ENCODE assay signal across 13 cellular contexts in the genomic region with DNA sequence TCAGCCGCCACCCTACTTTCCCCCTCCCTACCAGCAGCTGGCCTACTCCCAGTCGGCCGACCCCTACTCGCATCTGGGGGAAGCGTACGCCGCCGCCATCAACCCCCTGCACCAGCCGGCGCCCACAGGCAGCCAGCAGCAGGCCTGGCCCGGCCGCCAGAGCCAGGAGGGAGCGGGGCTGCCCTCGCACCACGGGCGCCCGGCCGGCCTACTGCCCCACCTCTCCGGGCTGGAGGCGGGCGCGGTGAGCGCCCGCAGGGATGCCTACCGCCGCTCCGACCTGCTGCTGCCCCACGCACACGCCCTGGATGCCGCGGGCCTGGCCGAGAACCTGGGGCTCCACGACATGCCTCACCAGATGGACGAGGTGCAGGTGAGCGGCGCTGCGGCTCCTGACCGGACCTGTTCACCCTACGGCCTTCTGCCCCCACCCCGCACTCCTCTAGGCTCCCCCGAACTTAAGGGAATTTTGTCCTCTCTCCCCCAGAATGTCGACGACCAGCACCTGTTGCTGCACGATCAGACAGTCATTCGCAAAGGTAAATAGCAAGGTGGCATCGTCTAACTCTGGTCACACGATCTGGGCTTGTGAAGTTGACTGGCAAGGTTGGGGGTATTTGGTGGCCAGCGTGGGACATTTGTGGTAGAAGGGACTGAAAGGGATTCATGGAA. TPM values are rescaled to one million over a fixed set of nuclear protein-coding genes. Genes with fewer than 3 reads are reported as not detected.
DNase-seq lines count a peak whose midpoint lies in the region; ATAC-seq and TF ChIP-seq lines count a peak whose summit lies in the region.
"Had no signal": no experiment of that assay in that cellular context is flagged by ENCODE, and none has a peak within 500 bp of the region (broad histone marks: within the 10 kb centered on the region; RNA-seq: fewer than 3 reads in every experiment).

No MANE protein-coding gene starts in this region.

- H3K79me2 ChIP-seq in mammary epithelial cell (ENCODE audit: insufficient read depth, low read length) = peaks cover 70% of the 10 kb centered on the region

- dilution Hi-C loops in mammary epithelial cell (cut with HindIII; ENCODE audit: low sequenced_read_pairs) = no loop called here

- no peaks in the 10 kb centered on the region for H3K9me3 Mint-ChIP-seq in activated CD4-positive, alpha-beta T cell treated with anti-CD3 and anti-CD28 coated beads, Interleukin-2, amount 10 ng/mL, durations not matched to agents 24 days and 14 days
- no peaks in the 10 kb centered on the region for H3K9me3 Mint-ChIP-seq in type B pancreatic cell
- H3K9me3 Mint-ChIP-seq in activated naive CD4-positive, alpha-beta T cell treated with anti-CD3 and anti-CD28 coated beads for 36 hours = no peaks in the 10 kb centered on the region

- intact Hi-C loops in activated CD4-positive, alpha-beta T cell treated with anti-CD3 and anti-CD28 coated beads, Interleukin-2, amount 10 ng/mL, durations not matched to agents 24 days and 14 days (cut with micrococcal nuclease) = no loop called here
- intact Hi-C loops in mammary epithelial cell (cut with micrococcal nuclease) = loop anchor here (2.0 to 5.0 kb wide), 6 partner anchors 57 to 429 kb away; no protein-coding TSS in a partner anchor
- intact Hi-C loops in activated naive CD4-positive, alpha-beta T cell treated with anti-CD3 and anti-CD28 coated beads for 36 hours (cut with micrococcal nuclease) = no loop called here

- H3K36me3 ChIP-seq in mammary epithelial cell (ENCODE audit: insufficient read depth, low read length) = peaks cover 2% of the 10 kb centered on the region
- H3K36me3 ChIP-seq: gastrocnemius medialis had no signal

- H3K27ac ChIP-seq in mammary epithelial cell (ENCODE audit: insufficient read depth, low read depth, low read length) = peak overlapping the region; percentile 81
- H3K27ac ChIP-seq: gastrocnemius medialis had no signal

- peak overlapping the region; percentile 94 for H3K9ac ChIP-seq in mammary epithelial cell (ENCODE audit: insufficient read depth, low read length)

- no peaks in the 10 kb centered on the region for H3K9me3 ChIP-seq in mammary epithelial cell (replicated peaks; ENCODE audit: insufficient read depth, low read length)
- H3K9me3 ChIP-seq: gastrocnemius medialis, mucosa of descending colon had no signal

- peaks cover 48% of the 10 kb centered on the region for H3K4me1 ChIP-seq in mammary epithelial cell (ENCODE audit: insufficient read depth, low read length)

- H3K4me3 ChIP-seq in mammary epithelial cell (replicated peaks in 1 of 3; ENCODE audit: insufficient read depth in 1 of 3, low read depth in 2 of 3, low read length in 3 of 3) = peak overlapping the region; percentile 58 to 95 (median 64)
- H3K4me3 ChIP-seq: mucosa of descending colon had no signal

- peak overlapping the region; percentile 98 for H3K4me2 ChIP-seq in mammary epithelial cell (ENCODE audit: insufficient read depth, low read depth, low read length)

- H3K27ac Mint-ChIP-seq in activated CD4-positive, alpha-beta T cell treated with anti-CD3 and anti-CD28 coated beads, Interleukin-2, amount 10 ng/mL, durations not matched to agents 24 days and 14 days = peak overlapping the region; percentile 4
- H3K27ac Mint-ChIP-seq in type B pancreatic cell = peak overlapping the region; percentile 82
- H3K27ac Mint-ChIP-seq in activated naive CD4-positive, alpha-beta T cell treated with anti-CD3 and anti-CD28 coated beads for 36 hours = no peak overlapping the region

- no TSS peak for BruUV-seq in mammary epithelial cell (replicated peaks; lab: Mats Ljungman, UMichigan)

- DNase-seq in activated CD4-positive, alpha-beta T cell treated with anti-CD3 and anti-CD28 coated beads, Interleukin-2, amount 10 ng/mL, durations not matched to agents 24 days and 14 days = no peak
- no peak for DNase-seq in activated CD4-positive, alpha-beta T cell treated with anti-CD3 and anti-CD28 coated beads for 1 hour
- DNase-seq in mammary epithelial cell = peak; percentile 32
- peak; percentile 65 for DNase-seq in islet precursor cell
- no peak for DNase-seq in type B pancreatic cell (ENCODE audit: extremely low spot score, unreplicated experiment)
- DNase-seq in GM03348 (ENCODE audit: low spot score) = no peak
- no peak for DNase-seq in activated naive CD4-positive, alpha-beta T cell treated with anti-CD3 and anti-CD28 coated beads for 36 hours
- DNase-seq: central memory CD4-positive, alpha-beta T cell; gastrocnemius medialis; NCI-H2081 treated with DMSO at 0.1 percent for 48 hours; OCI-M1 had no signal

- no peak for ATAC-seq in HG03280 (IDR thresholded peaks at IDR 0.05; ENCODE audit: unreplicated experiment)
- ATAC-seq: gastrocnemius medialis had no signal

- CTCF ChIA-PET in mammary epithelial cell (lab: Charles Lee; ENCODE audit: low non-redundant PET) = no interaction called here
- CTCF ChIA-PET in activated naive CD4-positive, alpha-beta T cell treated with anti-CD3 and anti-CD28 coated beads for 36 hours (lab: Charles Lee) = no interaction called here

- H3K27me3 Mint-ChIP-seq in activated CD4-positive, alpha-beta T cell treated with anti-CD3 and anti-CD28 coated beads, Interleukin-2, amount 10 ng/mL, durations not matched to agents 24 days and 14 days = peaks cover 67% of the 10 kb centered on the region
- peaks cover 80% of the 10 kb centered on the region for H3K27me3 Mint-ChIP-seq in type B pancreatic cell
- peaks cover 58% of the 10 kb centered on the region for H3K27me3 Mint-ChIP-seq in activated naive CD4-positive, alpha-beta T cell treated with anti-CD3 and anti-CD28 coated beads for 36 hours (ENCODE audit: low read depth)

- peak overlapping the region; percentile 62 for H2AFZ ChIP-seq in mammary epithelial cell (ENCODE audit: low read depth, low read length)

- H3K4me1 Mint-ChIP-seq in activated CD4-positive, alpha-beta T cell treated with anti-CD3 and anti-CD28 coated beads, Interleukin-2, amount 10 ng/mL, durations not matched to agents 24 days and 14 days = peaks cover 6% of the 10 kb centered on the region
- H3K4me1 Mint-ChIP-seq in type B pancreatic cell (ENCODE audit: unreplicated experiment) = peaks cover 25% of the 10 kb centered on the region
- H3K4me1 Mint-ChIP-seq in activated naive CD4-positive, alpha-beta T cell treated with anti-CD3 and anti-CD28 coated beads for 36 hours (ENCODE audit: low read depth) = peaks cover 24% of the 10 kb centered on the region

- H3K4me3 Mint-ChIP-seq in activated CD4-positive, alpha-beta T cell treated with anti-CD3 and anti-CD28 coated beads, Interleukin-2, amount 10 ng/mL, durations not matched to agents 24 days and 14 days = no peak overlapping the region
- H3K4me3 Mint-ChIP-seq in type B pancreatic cell = peak overlapping the region; percentile 92
- H3K4me3 Mint-ChIP-seq in activated naive CD4-positive, alpha-beta T cell treated with anti-CD3 and anti-CD28 coated beads for 36 hours = no peak overlapping the region

- under 1% methylated on average over 20 of the region's 48 CpGs for WGBS in mammary epithelial cell (ENCODE audit: low coverage, missing lambda C conversion rate)

- no peaks in the 10 kb centered on the region for H3K27me3 ChIP-seq in mammary epithelial cell (ENCODE audit: insufficient read depth, low read length)

- TF ChIP-seq CTCF in mammary epithelial cell (conservative IDR thresholded peaks at IDR 0.05 in 1 of 2, IDR thresholded peaks at IDR 0.05 in 1 of 2; ENCODE audit: extremely low read depth in 1 of 2, insufficient read depth in 1 of 2, low read depth in 1 of 2, low read length in 2 of 2) (no peak), type B pancreatic cell (conservative IDR thresholded peaks at IDR 0.05) (no peak)

- no peaks in the 10 kb centered on the region for H4K20me1 ChIP-seq in mammary epithelial cell (ENCODE audit: insufficient read depth, low read length)

- in situ Hi-C loops in mammary epithelial cell (cut with MboI; ENCODE audit: low sequenced_read_pairs in 2 of 2) = loop anchor here in 1 of 2 donors (5.0 to 10.0 kb wide), 2 partner anchors 243 to 341 kb away; no protein-coding TSS in a partner anchor

- H3K36me3 Mint-ChIP-seq in activated CD4-positive, alpha-beta T cell treated with anti-CD3 and anti-CD28 coated beads, Interleukin-2, amount 10 ng/mL, durations not matched to agents 24 days and 14 days (ENCODE audit: low read depth) = no peaks in the 10 kb centered on the region
- H3K36me3 Mint-ChIP-seq in type B pancreatic cell = peaks cover 22% of the 10 kb centered on the region
- H3K36me3 Mint-ChIP-seq in activated naive CD4-positive, alpha-beta T cell treated with anti-CD3 and anti-CD28 coated beads for 36 hours (ENCODE audit: low read depth) = no peaks in the 10 kb centered on the region

RNA-seq across cellular contexts. Expression of gene TFAP2C, which starts 2.3 kb away (rescaled TPM):
- total RNA-seq in activated CD4-positive, alpha-beta T cell treated with anti-CD3 and anti-CD28 coated beads, Interleukin-2, amount 10 ng/mL, durations not matched to agents 24 days and 14 days = not detected in 2 replicates
- total RNA-seq in mammary epithelial cell (10 to 100 TPM; 20.0 to 23.3 TPM), type B pancreatic cell (ENCODE audit: low replicate concordance) (20.5 and 71.7 TPM in 2 replicates)
- 12.7 TPM for polyA plus RNA-seq in mammary epithelial cell
- 18.0 TPM for polyA minus RNA-seq in mammary epithelial cell
- total RNA-seq in activated naive CD4-positive, alpha-beta T cell treated with anti-CD3 and anti-CD28 coated beads for 36 hours = not detected

Comparison
In these comparisons a context has a peak if more than half of its experiments do, and no peak if none do; other contexts are left out.
1. DNase-seq: peak in mammary epithelial cell (single experiment) and islet precursor cell (single experiment); none in activated CD4-positive, alpha-beta T cell treated with anti-CD3 and anti-CD28 coated beads, Interleukin-2, amount 10 ng/mL, durations not matched to agents 24 days and 14 days (single experiment), activated CD4-positive, alpha-beta T cell treated with anti-CD3 and anti-CD28 coated beads for 1 hour (single experiment), type B pancreatic cell (single experiment), GM03348 (single experiment) and activated naive CD4-positive, alpha-beta T cell treated with anti-CD3 and anti-CD28 coated beads for 36 hours (single experiment).
2. RNA of gene TFAP2C, which starts 2.3 kb away (total RNA-seq): 20.0 to 23.3 TPM in mammary epithelial cell and 20.5 to 71.7 TPM in type B pancreatic cell; not detected in activated CD4-positive, alpha-beta T cell treated with anti-CD3 and anti-CD28 coated beads, Interleukin-2, amount 10 ng/mL, durations not matched to agents 24 days and 14 days and not detected in activated naive CD4-positive, alpha-beta T cell treated with anti-CD3 and anti-CD28 coated beads for 36 hours; every median in the first group is over 10 times any median in the second.